In the genomic region with DNA sequence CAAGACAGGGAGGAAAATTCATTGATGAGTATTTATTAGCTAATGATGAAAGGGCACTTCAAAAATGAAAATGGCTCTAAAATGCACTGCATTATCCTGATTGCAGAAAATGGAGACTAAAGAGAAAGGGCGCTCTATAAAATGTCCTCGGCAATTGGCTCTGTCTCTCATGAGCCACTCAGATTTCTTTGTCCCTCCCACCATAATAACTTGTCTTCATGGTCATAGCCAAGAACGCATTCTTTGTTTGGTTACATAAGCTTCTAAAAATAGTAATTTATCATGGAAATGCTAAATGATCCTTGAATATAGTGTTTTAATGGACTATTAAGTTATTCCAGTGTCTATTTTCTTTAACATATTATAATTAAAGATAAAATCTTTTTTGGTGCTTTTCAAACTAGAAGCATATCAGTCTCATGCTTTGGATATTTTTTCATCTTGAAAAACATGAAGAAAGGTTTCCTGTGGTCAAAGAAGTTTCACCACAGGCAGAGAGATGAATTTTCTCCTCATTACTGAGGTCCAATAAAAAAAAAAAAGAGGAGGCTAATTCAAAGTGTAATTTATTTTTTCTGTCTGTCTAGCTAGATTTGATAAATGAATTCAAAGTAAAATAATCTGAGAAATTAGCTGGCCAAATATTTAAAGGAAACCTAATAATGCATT, we compare ENCODE assay signal across 27 cellular contexts.
A peak's percentile ranks its signal among the peaks of the same experiment; 100 is the strongest.
DNase-seq lines count a peak whose midpoint lies in the region; ATAC-seq and TF ChIP-seq lines count a peak whose summit lies in the region.
"Had no signal": no experiment of that assay in that cellular context is flagged by ENCODE, and none has a peak within 500 bp of the region (broad histone marks: within the 10 kb centered on the region; RNA-seq: fewer than 3 reads in every experiment).

No MANE protein-coding gene starts in this region.

- peak overlapping the region in 4 of 12 donors; percentile 2 to 27 (median 6) for H3K4me3 ChIP-seq in heart left ventricle
- H3K4me3 ChIP-seq: Peyer's patch, sigmoid colon, SJSA1 had no signal

- peaks cover 22% of the 10 kb centered on the region for H3K4me1 Mint-ChIP-seq in nephron progenitor cell
- H3K4me1 Mint-ChIP-seq in stimulated activated memory B cell treated with anti-CD40 and anti-IgM and Interleukin-4, amounts not matched to agents 10 μg/mL and 1 μg/mL and 100 μg/mL, for 72 hours, result no peaks in the 10 kb centered on the region
- H3K4me1 Mint-ChIP-seq in natural killer cell treated with Interleukin-12 subunit alpha and Interleukin-12 subunit beta and Interleukin-15 and Interleukin-18, amount 100 ng/mL, for 72 hours (ENCODE audit: low read depth in 2 of 2), result no peaks in the 10 kb centered on the region
- H3K4me1 Mint-ChIP-seq: naive thymus-derived CD8-positive, alpha-beta T cell; T-helper 17 cell had no signal

- WGBS in heart left ventricle, 4 donors, result 37 to 44% (median 40%) methylated on average over 3 of the region's 3 CpGs

- H3K27ac Mint-ChIP-seq in nephron progenitor cell, result peak overlapping the region; percentile 53
- H3K27ac Mint-ChIP-seq in stimulated activated memory B cell treated with anti-CD40 and anti-IgM and Interleukin-4, amounts not matched to agents 10 μg/mL and 1 μg/mL and 100 μg/mL, for 72 hours, result no peak overlapping the region
- H3K27ac Mint-ChIP-seq in natural killer cell treated with Interleukin-12 subunit alpha and Interleukin-12 subunit beta and Interleukin-15 and Interleukin-18, amount 100 ng/mL, for 72 hours, result no peak overlapping the region
- H3K27ac Mint-ChIP-seq: activated naive CD4-positive, alpha-beta T cell treated with anti-CD3 and anti-CD28 coated beads for 36 hours; activated T-cell treated with anti-CD3 and anti-CD28 coated beads, Interleukin-2, amount 50 U/mL, for 72 hours; CD4-positive, alpha-beta T cell; naive thymus-derived CD8-positive, alpha-beta T cell; T-helper 17 cell had no signal

- H3K36me3 ChIP-seq in heart left ventricle, result no peaks in the 10 kb centered on the region
- H3K36me3 ChIP-seq: Peyer's patch, sigmoid colon, SJSA1 had no signal

- no peaks in the 10 kb centered on the region for H3K36me3 Mint-ChIP-seq in nephron progenitor cell (ENCODE audit: low read depth)
- H3K36me3 Mint-ChIP-seq in stimulated activated memory B cell treated with anti-CD40 and anti-IgM and Interleukin-4, amounts not matched to agents 10 μg/mL and 1 μg/mL and 100 μg/mL, for 72 hours, result no peaks in the 10 kb centered on the region
- H3K36me3 Mint-ChIP-seq in natural killer cell treated with Interleukin-12 subunit alpha and Interleukin-12 subunit beta and Interleukin-15 and Interleukin-18, amount 100 ng/mL, for 72 hours, result no peaks in the 10 kb centered on the region
- H3K36me3 Mint-ChIP-seq: naive thymus-derived CD8-positive, alpha-beta T cell had no signal

- no peak for TF ChIP-seq POLR2A in heart left ventricle (IDR thresholded peaks at IDR 0.05)

- peaks cover 18% of the 10 kb centered on the region for H3K9me3 Mint-ChIP-seq in nephron progenitor cell
- H3K9me3 Mint-ChIP-seq in stimulated activated memory B cell treated with anti-CD40 and anti-IgM and Interleukin-4, amounts not matched to agents 10 μg/mL and 1 μg/mL and 100 μg/mL, for 72 hours, result peaks cover 8% of the 10 kb centered on the region
- peaks cover 5% of the 10 kb centered on the region for H3K9me3 Mint-ChIP-seq in natural killer cell treated with Interleukin-12 subunit alpha and Interleukin-12 subunit beta and Interleukin-15 and Interleukin-18, amount 100 ng/mL, for 72 hours
- H3K9me3 Mint-ChIP-seq: CD4-positive, alpha-beta T cell had no signal

- H3K27ac ChIP-seq in heart left ventricle, result peak overlapping the region in 7 of 12 donors; percentile 23 to 63 (median 46)
- H3K27ac ChIP-seq: epithelial cell of prostate, parathyroid adenoma, Peyer's patch, sigmoid colon, SJSA1 had no signal

- H3K4me1 ChIP-seq in heart left ventricle, result peaks cover 0 to 35% (median 3%) of the 10 kb centered on the region in 12 donors
- H3K4me1 ChIP-seq: parathyroid adenoma, Peyer's patch, sigmoid colon, SJSA1 had no signal

- TF ChIP-seq CTCF in heart left ventricle (IDR thresholded peaks at IDR 0.05) (no peak), nephron progenitor cell (IDR thresholded peaks at IDR 0.05) (no peak)

- peak; percentile 73 to 85 (median 76) for ATAC-seq in heart left ventricle
- no peak for ATAC-seq in stimulated activated memory B cell treated with anti-CD40 and anti-IgM and Interleukin-4, amounts not matched to agents 10 μg/mL and 1 μg/mL and 100 μg/mL, for 72 hours
- ATAC-seq in natural killer cell treated with Interleukin-12 subunit alpha and Interleukin-12 subunit beta and Interleukin-15 and Interleukin-18, amount 100 ng/mL, for 72 hours, result no peak
- ATAC-seq: activated T-cell treated with anti-CD3 and anti-CD28 coated beads, Interleukin-2, amount 50 U/mL, for 72 hours; naive thymus-derived CD8-positive, alpha-beta T cell; T-helper 17 cell had no signal

- H3K4me3 Mint-ChIP-seq in nephron progenitor cell, result no peak overlapping the region
- no peak overlapping the region for H3K4me3 Mint-ChIP-seq in stimulated activated memory B cell treated with anti-CD40 and anti-IgM and Interleukin-4, amounts not matched to agents 10 μg/mL and 1 μg/mL and 100 μg/mL, for 72 hours
- H3K4me3 Mint-ChIP-seq in natural killer cell treated with Interleukin-12 subunit alpha and Interleukin-12 subunit beta and Interleukin-15 and Interleukin-18, amount 100 ng/mL, for 72 hours, result no peak overlapping the region
- H3K4me3 Mint-ChIP-seq: activated naive CD4-positive, alpha-beta T cell treated with anti-CD3 and anti-CD28 coated beads for 36 hours; activated T-cell treated with anti-CD3 and anti-CD28 coated beads, Interleukin-2, amount 50 U/mL, for 72 hours; CD4-positive, alpha-beta T cell; naive thymus-derived CD8-positive, alpha-beta T cell; T-helper 17 cell had no signal

- H3K27me3 ChIP-seq in heart left ventricle, result no peaks in the 10 kb centered on the region
- H3K27me3 ChIP-seq: Peyer's patch, sigmoid colon, SJSA1 had no signal

- DNase-seq in AG20443 (ENCODE audit: low spot score) (peak; percentile 52), NCI-H2227 (lab: John Stamatoyannopoulos, UW; ENCODE audit: unreplicated experiment) (peak; percentile 49), heart left ventricle (no peak), nephron progenitor cell (no peak), COLO829 (ENCODE audit: low spot score) (no peak), NCI-H82 treated with DMSO at 0.1 percent for 48 hours (lab: John Stamatoyannopoulos, UW; ENCODE audit: unreplicated experiment) (no peak)
- no peak for DNase-seq in natural killer cell treated with Interleukin-12 subunit alpha and Interleukin-12 subunit beta and Interleukin-15 and Interleukin-18, amount 100 ng/mL, for 72 hours (ENCODE audit: low spot score)
- DNase-seq: activated CD4-positive, alpha-beta T cell treated with anti-CD3 and anti-CD28 coated beads for 48 hours; activated naive CD4-positive, alpha-beta T cell treated with anti-CD3 and anti-CD28 coated beads for 36 hours; activated T-cell treated with anti-CD3 and anti-CD28 coated beads, Interleukin-2, amount 50 U/mL, for 72 hours; CD4-positive, alpha-beta T cell; DMS153; foreskin melanocyte; GOT3; islet precursor cell; Karpas-422; naive thymus-derived CD8-positive, alpha-beta T cell; NCI-H187; NCI-H446; Peyer's patch; sigmoid colon; substantia nigra; T-helper 17 cell had no signal

- peaks cover 2% of the 10 kb centered on the region for H3K27me3 Mint-ChIP-seq in nephron progenitor cell (ENCODE audit: low read depth, poor library complexity)
- H3K27me3 Mint-ChIP-seq in stimulated activated memory B cell treated with anti-CD40 and anti-IgM and Interleukin-4, amounts not matched to agents 10 μg/mL and 1 μg/mL and 100 μg/mL, for 72 hours, result peaks cover 5% of the 10 kb centered on the region
- peaks cover 0 to 7% of the 10 kb centered on the region in 2 donors for H3K27me3 Mint-ChIP-seq in natural killer cell treated with Interleukin-12 subunit alpha and Interleukin-12 subunit beta and Interleukin-15 and Interleukin-18, amount 100 ng/mL, for 72 hours
- H3K27me3 Mint-ChIP-seq: T-helper 17 cell had no signal

- peaks cover 0 to 14% (median 0%) of the 10 kb centered on the region in 12 donors for H3K9me3 ChIP-seq in heart left ventricle
- H3K9me3 ChIP-seq: Peyer's patch, sigmoid colon, SJSA1 had no signal

- intact Hi-C loops in heart left ventricle (cut with DNase I), result no loop called here

Comparison
In these comparisons a context has a peak if more than half of its experiments do, and no peak if none do; other contexts are left out.
1. DNase-seq: peak in AG20443 (single experiment) and NCI-H2227 (single experiment); none in heart left ventricle (0 of 5), nephron progenitor cell (single experiment), COLO829 (single experiment), NCI-H82 treated with DMSO at 0.1 percent for 48 hours (single experiment) and natural killer cell treated with Interleukin-12 subunit alpha and Interleukin-12 subunit beta and Interleukin-15 and Interleukin-18, amount 100 ng/mL, for 72 hours (single experiment).
2. ATAC-seq: peak in heart left ventricle (4 of 4); none in stimulated activated memory B cell treated with anti-CD40 and anti-IgM and Interleukin-4, amounts not matched to agents 10 μg/mL and 1 μg/mL and 100 μg/mL, for 72 hours (single experiment) and natural killer cell treated with Interleukin-12 subunit alpha and Interleukin-12 subunit beta and Interleukin-15 and Interleukin-18, amount 100 ng/mL, for 72 hours (0 of 2).